Comparison of ENCODE assay signal across 24 cellular contexts in the genomic region with DNA sequence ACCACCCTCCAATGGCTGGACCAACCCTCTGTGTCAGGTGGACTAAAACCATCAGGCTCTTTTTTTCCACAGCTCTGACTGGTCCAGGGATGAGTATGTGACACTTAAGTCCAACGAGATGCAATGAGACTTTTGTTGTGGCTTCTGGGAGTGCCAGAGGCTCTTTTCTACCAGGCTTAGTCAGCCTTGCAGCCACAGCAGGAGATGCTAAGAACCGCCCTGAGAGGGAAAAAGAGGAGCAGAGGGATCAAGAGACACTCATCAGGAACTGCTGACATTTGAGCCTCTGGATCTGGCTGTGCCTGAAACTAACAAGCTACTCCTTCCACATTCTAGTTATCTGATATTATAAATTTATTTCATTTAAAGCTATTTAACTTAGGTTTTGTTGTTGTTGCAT.
DNase-seq lines count a peak whose midpoint lies in the region; ATAC-seq and TF ChIP-seq lines count a peak whose summit lies in the region.
"Had no signal": no experiment of that assay in that cellular context is flagged by ENCODE, and none has a peak within 500 bp of the region (broad histone marks: within the 10 kb centered on the region; RNA-seq: fewer than 3 reads in every experiment).

No MANE protein-coding gene starts in this region.

- peaks cover 2% of the 10 kb centered on the region for H3K36me3 Mint-ChIP-seq in neural progenitor cell

- no peaks in the 10 kb centered on the region for H3K36me3 ChIP-seq in NT2/D1 (ENCODE audit: insufficient read depth, insufficient read length, low read length)
- H3K36me3 ChIP-seq in neural progenitor cell: no peaks in the 10 kb centered on the region
- H3K36me3 ChIP-seq in colonic mucosa: no peaks in the 10 kb centered on the region
- H3K36me3 ChIP-seq: HAP-1, Peyer's patch had no signal

- H3K27me3 Mint-ChIP-seq in neural progenitor cell (ENCODE audit: insufficient read depth, low read depth): peaks cover 11% of the 10 kb centered on the region

- intact Hi-C loops in colonic mucosa (cut with DNase I): no loop called here

- DNase-seq in EH (ENCODE audit: low read depth): peak; percentile 85
- DNase-seq in M059J (ENCODE audit: low read depth): peak; percentile 89
- peak; percentile 25 for DNase-seq in NT2/D1 (ENCODE audit: low read depth, low spot score)
- peak; percentile 68 for DNase-seq in neural progenitor cell (ENCODE audit: low spot score)
- DNase-seq in colonic mucosa: no peak
- DNase-seq in activated T-cell treated with anti-CD3 and anti-CD28 coated beads, Interleukin-2, amount 50 U/mL, for 48 hours: no peak
- DNase-seq: ACHN, Calu3, DMS79 treated with DMSO at 0.1 percent for 48 hours, HFFc6, Kasumi-1, NCI-H1092, NCI-H1417 treated with DMSO at 0.1 percent for 48 hours, NCI-H1694 treated with DMSO at 0.1 percent for 48 hours, NCI-H526 treated with DMSO at 0.1 percent for 48 hours, Peyer's patch, SIG-M5, T-helper 2 cell had no signal

- TF ChIP-seq CTCF in neural progenitor cell (IDR thresholded peaks at IDR 0.05) (no peak), colonic mucosa (IDR thresholded peaks at IDR 0.05) (no peak)

- no peak overlapping the region for H3K4me3 Mint-ChIP-seq in neural progenitor cell
- H3K4me3 Mint-ChIP-seq: GM23338, HFFc6 had no signal

- no peak overlapping the region for H3K27ac Mint-ChIP-seq in neural progenitor cell
- H3K27ac Mint-ChIP-seq: GM23338, HFFc6 had no signal

- H3K4me1 ChIP-seq in NT2/D1 (ENCODE audit: insufficient read depth, insufficient read length): no peaks in the 10 kb centered on the region
- peaks cover 5% of the 10 kb centered on the region for H3K4me1 ChIP-seq in neural progenitor cell
- no peaks in the 10 kb centered on the region for H3K4me1 ChIP-seq in colonic mucosa
- H3K4me1 ChIP-seq: Peyer's patch had no signal

- H4K20me1 ChIP-seq in neural progenitor cell (ENCODE audit: low read depth): no peaks in the 10 kb centered on the region

- H3K9me3 Mint-ChIP-seq in neural progenitor cell: peaks cover 28% of the 10 kb centered on the region

- no peaks in the 10 kb centered on the region for H3K79me2 ChIP-seq in neural progenitor cell (ENCODE audit: low read depth)

- peaks cover 15% of the 10 kb centered on the region for H3F3A ChIP-seq in neural progenitor cell (ENCODE audit: low read depth)

- ATAC-seq in GM18517 (IDR thresholded peaks at IDR 0.05; ENCODE audit: unreplicated experiment): no peak
- ATAC-seq: GM23338, HepG2, K562, SK-N-SH treated with all-trans-retinoic acid at 6 μM for 48 hours had no signal

- no peak overlapping the region for H3K4me3 ChIP-seq in NT2/D1 (ENCODE audit: insufficient read length, low read depth)
- H3K4me3 ChIP-seq in neural progenitor cell: no peak overlapping the region
- no peak overlapping the region for H3K4me3 ChIP-seq in colonic mucosa
- H3K4me3 ChIP-seq: GM23338, HAP-1, K562, Peyer's patch had no signal

- peaks cover 18% of the 10 kb centered on the region for H3K4me1 Mint-ChIP-seq in neural progenitor cell
- H3K4me1 Mint-ChIP-seq: GM23338 had no signal

- no peak overlapping the region for H2AFZ ChIP-seq in neural progenitor cell (replicated peaks)
- H2AFZ ChIP-seq: GM23338 had no signal

- H3K9me3 ChIP-seq in NT2/D1 (ENCODE audit: insufficient read depth, low read length) (peaks cover 29% of the 10 kb centered on the region), neural progenitor cell (ENCODE audit: low read depth) (peaks cover 9% of the 10 kb centered on the region), colonic mucosa (no peaks in the 10 kb centered on the region)
- H3K9me3 ChIP-seq: HAP-1, Peyer's patch had no signal

- H3K27ac ChIP-seq in neural progenitor cell: no peak overlapping the region
- H3K27ac ChIP-seq in colonic mucosa: no peak overlapping the region
- H3K27ac ChIP-seq: Peyer's patch had no signal

- peak overlapping the region; percentile 37 for H3K4me2 ChIP-seq in neural progenitor cell
- H3K4me2 ChIP-seq: GM23338 had no signal

- no peak overlapping the region for H3K9ac ChIP-seq in NT2/D1 (ENCODE audit: insufficient read length, low read depth)
- no peak overlapping the region for H3K9ac ChIP-seq in neural progenitor cell
- no peak overlapping the region for H3K9ac ChIP-seq in colonic mucosa (ENCODE audit: low read depth in 2 of 2, low read length in 2 of 2)

- H3K27me3 ChIP-seq in NT2/D1 (ENCODE audit: insufficient read depth, insufficient read length) (no peaks in the 10 kb centered on the region), neural progenitor cell (no peaks in the 10 kb centered on the region), colonic mucosa (no peaks in the 10 kb centered on the region)
- H3K27me3 ChIP-seq: Peyer's patch had no signal

Comparison
In these comparisons a context has a peak if more than half of its experiments do, and no peak if none do; other contexts are left out.
1. DNase-seq: peak in EH (single experiment), M059J (single experiment), NT2/D1 (single experiment) and neural progenitor cell (single experiment); none in colonic mucosa (single experiment) and activated T-cell treated with anti-CD3 and anti-CD28 coated beads, Interleukin-2, amount 50 U/mL, for 48 hours (0 of 2).